ENCODE assay signal across 1 cellular context in genomic region chr16:997440-998051, GRCh38.
TF ChIP-seq lines count a peak whose summit lies in the region.

No MANE protein-coding gene starts in this region.

TF ChIP-seq in GM23338, 12 proteins besides CTCF, POLR2A, EP300 and RAD21 (continued from another document):
- TF ChIP-seq EZH2phosphoT487 (IDR thresholded peaks at IDR 0.05; ENCODE audit: unreplicated experiment) (no peak), ETS1 (IDR thresholded peaks at IDR 0.05) (no peak), JUNB (IDR thresholded peaks at IDR 0.05; ENCODE audit: unreplicated experiment) (no peak), ZNF331 (CRISPR knock-in tag; IDR thresholded peaks at IDR 0.05; ENCODE audit: low read depth) (no peak), POLR2AphosphoS5 (IDR thresholded peaks at IDR 0.05; ENCODE audit: low read depth) (no peak), ZNF114 (CRISPR knock-in tag; IDR thresholded peaks at IDR 0.05) (no peak), STAT1 (IDR thresholded peaks at IDR 0.05; ENCODE audit: unreplicated experiment) (no peak), NANOG (IDR thresholded peaks at IDR 0.05; ENCODE audit: borderline replicate concordance) (no peak), EZH2 (IDR thresholded peaks at IDR 0.05; ENCODE audit: low read depth, unreplicated experiment) (no peak), CREB1 (CRISPR knock-in tag; IDR thresholded peaks at IDR 0.05; ENCODE audit: low read depth) (no peak), REST (IDR thresholded peaks at IDR 0.05; ENCODE audit: unreplicated experiment) (no peak)
